ENCODE assay signal across 8 cellular contexts in genomic region chr6:25017932-25018581, GRCh38.
DNase-seq lines count a peak whose midpoint lies in the region; ATAC-seq lines count a peak whose summit lies in the region.

No MANE protein-coding gene starts in this region.

- DNase-seq in activated gamma-delta T cell treated with Interleukin-2 at 50 U/mL for 16 hours (peak; percentile 80), activated gamma-delta T cell (lab: John Stamatoyannopoulos, UW) (no peak), KG1 (lab: John Stamatoyannopoulos, UW) (peak; percentile 19), T-helper 17 cell (peak; percentile 50 to 65 (median 64)), amniotic epithelial cell (ENCODE audit: low read depth) (peak; percentile 77)
- peak; percentile 81 to 83 for DNase-seq in stimulated activated CD4-positive, alpha-beta T cell treated with anti-CD3 and anti-CD28 coated beads, Interleukin-2, amount 100 ng/mL, for 24 hours

- ATAC-seq in T-helper 17 cell (peak; percentile 75), GM21423 (IDR thresholded peaks at IDR 0.05; ENCODE audit: unreplicated experiment) (no peak)

- H3K36me3 Mint-ChIP-seq in T-helper 17 cell (ENCODE audit: low read depth) = no peaks in the 10 kb centered on the region

- no peaks in the 10 kb centered on the region for H3K9me3 ChIP-seq in T-helper 17 cell (ENCODE audit: control insufficient read depth, low read length, poor library complexity, severe bottlenecking)
- H3K9me3 ChIP-seq in iPS-15b (ENCODE audit: control insufficient read depth, insufficient read depth, low read length) = no peaks in the 10 kb centered on the region

- peak overlapping the region; percentile 98 for H3K27ac Mint-ChIP-seq in T-helper 17 cell

- H3K4me1 ChIP-seq in iPS-15b (ENCODE audit: control insufficient read depth, insufficient read depth, low read length) = peaks cover 7% of the 10 kb centered on the region

- no peaks in the 10 kb centered on the region for H3K27me3 Mint-ChIP-seq in T-helper 17 cell

- no peak overlapping the region for H3K4me3 Mint-ChIP-seq in T-helper 17 cell

- H3K27me3 ChIP-seq in iPS-15b (ENCODE audit: control insufficient read depth, insufficient read depth, low read length) = no peaks in the 10 kb centered on the region

- H3K4me1 Mint-ChIP-seq in T-helper 17 cell = peaks cover 34% of the 10 kb centered on the region

- H3K4me3 ChIP-seq in iPS-15b (ENCODE audit: low read depth, low read length) = no peak overlapping the region

- H3K36me3 ChIP-seq in iPS-15b (ENCODE audit: control insufficient read depth, insufficient read depth, low read length) = no peaks in the 10 kb centered on the region

- peak overlapping the region; percentile 17 for H3K9ac ChIP-seq in iPS-15b (ENCODE audit: low read depth, low read length)
